1 cellular context compared by ENCODE assay signal in genomic region chr15:74461847-74462511, GRCh38.
A peak's percentile ranks its signal among the peaks of the same experiment; 100 is the strongest.
TF ChIP-seq lines count a peak whose summit lies in the region.

No MANE protein-coding gene starts in this region.

TF ChIP-seq in H1, 55 proteins besides CTCF, POLR2A, EP300 and RAD21:
- no peak for TF ChIP-seq CHD1 (IDR thresholded peaks at IDR 0.05; ENCODE audit: low read depth, low read length)
- TF ChIP-seq TEAD4 (IDR thresholded peaks at IDR 0.05; ENCODE audit: low read depth, low read length), result 0 out of 2 replicates have a peak, but pooled peaks have one; percentile 27
- TF ChIP-seq GTF2F1 (IDR thresholded peaks at IDR 0.05; ENCODE audit: borderline replicate concordance, low read depth, low read length), result no peak
- TF ChIP-seq YY1 (IDR thresholded peaks at IDR 0.05; ENCODE audit: low read depth, low read length), result no peak
- TF ChIP-seq RBBP5 (IDR thresholded peaks at IDR 0.05; ENCODE audit: borderline replicate concordance, low read depth, low read length), result no peak
